Comparison of ENCODE assay signal across 1 cellular context in genomic region chr15:64816452-64816851, GRCh38.
TF ChIP-seq lines count a peak whose summit lies in the region.

No MANE protein-coding gene starts in this region.

TF ChIP-seq in HepG2, 621 proteins besides CTCF, POLR2A, EP300 and RAD21 (continued from another document):
- TF ChIP-seq, protein P1, sequence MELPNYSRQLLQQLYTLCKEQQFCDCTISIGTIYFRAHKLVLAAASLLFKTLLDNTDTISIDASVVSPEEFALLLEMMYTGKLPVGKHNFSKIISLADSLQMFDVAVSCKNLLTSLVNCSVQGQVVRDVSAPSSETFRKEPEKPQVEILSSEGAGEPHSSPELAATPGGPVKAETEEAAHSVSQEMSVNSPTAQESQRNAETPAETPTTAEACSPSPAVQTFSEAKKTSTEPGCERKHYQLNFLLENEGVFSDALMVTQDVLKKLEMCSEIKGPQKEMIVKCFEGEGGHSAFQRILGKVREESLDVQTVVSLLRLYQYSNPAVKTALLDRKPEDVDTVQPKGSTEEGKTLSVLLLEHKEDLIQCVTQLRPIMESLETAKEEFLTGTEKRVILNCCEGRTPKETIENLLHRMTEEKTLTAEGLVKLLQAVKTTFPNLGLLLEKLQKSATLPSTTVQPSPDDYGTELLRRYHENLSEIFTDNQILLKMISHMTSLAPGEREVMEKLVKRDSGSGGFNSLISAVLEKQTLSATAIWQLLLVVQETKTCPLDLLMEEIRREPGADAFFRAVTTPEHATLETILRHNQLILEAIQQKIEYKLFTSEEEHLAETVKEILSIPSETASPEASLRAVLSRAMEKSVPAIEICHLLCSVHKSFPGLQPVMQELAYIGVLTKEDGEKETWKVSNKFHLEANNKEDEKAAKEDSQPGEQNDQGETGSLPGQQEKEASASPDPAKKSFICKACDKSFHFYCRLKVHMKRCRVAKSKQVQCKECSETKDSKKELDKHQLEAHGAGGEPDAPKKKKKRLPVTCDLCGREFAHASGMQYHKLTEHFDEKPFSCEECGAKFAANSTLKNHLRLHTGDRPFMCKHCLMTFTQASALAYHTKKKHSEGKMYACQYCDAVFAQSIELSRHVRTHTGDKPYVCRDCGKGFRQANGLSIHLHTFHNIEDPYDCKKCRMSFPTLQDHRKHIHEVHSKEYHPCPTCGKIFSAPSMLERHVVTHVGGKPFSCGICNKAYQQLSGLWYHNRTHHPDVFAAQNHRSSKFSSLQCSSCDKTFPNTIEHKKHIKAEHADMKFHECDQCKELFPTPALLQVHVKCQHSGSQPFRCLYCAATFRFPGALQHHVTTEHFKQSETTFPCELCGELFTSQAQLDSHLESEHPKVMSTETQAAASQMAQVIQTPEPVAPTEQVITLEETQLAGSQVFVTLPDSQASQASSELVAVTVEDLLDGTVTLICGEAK (IDR thresholded peaks at IDR 0.05), result no peak
- TF ChIP-seq, protein P1 (CRISPR knock-in tag; IDR thresholded peaks at IDR 0.05), result no peak
- peak; percentile 99 for TF ChIP-seq HNF4A (CRISPR knock-in tag; IDR thresholded peaks at IDR 0.05)
- no peak; the same call in 1 of the 2 replicates for TF ChIP-seq ZNF362 (CRISPR knock-in tag; IDR thresholded peaks at IDR 0.05; ENCODE audit: borderline replicate concordance)
- 0 out of 2 replicates have a peak, but pooled peaks have one; percentile 38 for TF ChIP-seq BRD4 (CRISPR knock-in tag; IDR thresholded peaks at IDR 0.05)
- TF ChIP-seq ZNF263 (CRISPR knock-in tag; IDR thresholded peaks at IDR 0.05), result no peak
- peak; percentile 90 for TF ChIP-seq ZFX (CRISPR knock-in tag; IDR thresholded peaks at IDR 0.05; ENCODE audit: low read depth)
- peak; percentile 24; the same call in 1 of the 2 replicates for TF ChIP-seq RCOR2 (CRISPR knock-in tag; IDR thresholded peaks at IDR 0.05)
- peak; percentile 46 to 67; a peak in 3 of 4 replicates for TF ChIP-seq HMGXB4 (CRISPR knock-in tag; IDR thresholded peaks at IDR 0.05; ENCODE audit: borderline replicate concordance in 1 of 2, low read depth in 1 of 2)
- TF ChIP-seq NR2F6 (IDR thresholded peaks at IDR 0.05), result peak; percentile 73
- TF ChIP-seq NR2F6 (CRISPR knock-in tag; IDR thresholded peaks at IDR 0.05), result peak; percentile 84
- TF ChIP-seq ZNF235 (CRISPR knock-in tag; IDR thresholded peaks at IDR 0.05; ENCODE audit: borderline replicate concordance), result no peak
- TF ChIP-seq NR2C2 (CRISPR knock-in tag; IDR thresholded peaks at IDR 0.05; ENCODE audit: borderline replicate concordance), result 0 out of 2 replicates have a peak, but pooled peaks have one; percentile 46
- no peak for TF ChIP-seq TEAD2 (CRISPR knock-in tag; IDR thresholded peaks at IDR 0.05)
- no peak for TF ChIP-seq BHLHE40 (IDR thresholded peaks at IDR 0.05; ENCODE audit: low read length)
- TF ChIP-seq ZNF292 (CRISPR knock-in tag; IDR thresholded peaks at IDR 0.05; ENCODE audit: borderline replicate concordance, low read depth), result no peak
- TF ChIP-seq HOXA9 (CRISPR knock-in tag; IDR thresholded peaks at IDR 0.05; ENCODE audit: borderline replicate concordance), result 0 out of 2 replicates have a peak, but pooled peaks have one; percentile 25
- TF ChIP-seq SOX5 (CRISPR knock-in tag; IDR thresholded peaks at IDR 0.05; ENCODE audit: borderline replicate concordance), result no peak
- TF ChIP-seq THAP11 (CRISPR knock-in tag; IDR thresholded peaks at IDR 0.05), result peak; percentile 33; the same call in 1 of the 2 replicates
- TF ChIP-seq GATAD1 (CRISPR knock-in tag; IDR thresholded peaks at IDR 0.05), result peak; percentile 51; the same call in 1 of the 2 replicates
- TF ChIP-seq, protein P2, sequence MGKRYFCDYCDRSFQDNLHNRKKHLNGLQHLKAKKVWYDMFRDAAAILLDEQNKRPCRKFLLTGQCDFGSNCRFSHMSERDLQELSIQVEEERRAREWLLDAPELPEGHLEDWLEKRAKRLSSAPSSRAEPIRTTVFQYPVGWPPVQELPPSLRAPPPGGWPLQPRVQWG (CRISPR knock-in tag; IDR thresholded peaks at IDR 0.05; ENCODE audit: borderline replicate concordance, low read depth), result no peak
- TF ChIP-seq KDM2A (CRISPR knock-in tag; IDR thresholded peaks at IDR 0.05; ENCODE audit: borderline replicate concordance, low read depth), result peak; percentile 71
TF ChIP-seq in HepG2: peak in this region for 119.
